Comparison of ENCODE assay signal across 12 cellular contexts in the genomic region with DNA sequence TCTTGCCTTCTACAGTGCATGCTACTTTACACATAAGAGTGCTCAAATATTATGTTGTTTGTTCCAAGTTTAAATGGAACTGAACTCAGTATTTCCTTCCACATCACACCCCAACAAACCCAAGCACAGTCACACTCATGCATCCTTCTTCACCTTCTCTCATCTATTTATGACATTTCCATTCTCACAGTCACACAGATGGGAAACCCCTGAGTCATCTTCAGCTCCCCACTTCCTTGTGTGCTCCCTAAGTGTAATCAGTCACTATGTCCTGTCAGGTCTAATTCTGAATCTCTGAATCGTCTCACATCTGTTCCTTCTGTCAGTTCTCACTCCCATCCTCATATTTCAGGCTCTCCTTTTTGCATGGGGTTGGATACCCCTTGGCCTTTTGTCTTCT.
DNase-seq lines count a peak whose midpoint lies in the region; ATAC-seq and TF ChIP-seq lines count a peak whose summit lies in the region.
"Had no signal": no experiment of that assay in that cellular context is flagged by ENCODE, and none has a peak within 500 bp of the region (broad histone marks: within the 10 kb centered on the region; RNA-seq: fewer than 3 reads in every experiment).

No MANE protein-coding gene starts in this region.

- ATAC-seq in GM18867 (IDR thresholded peaks at IDR 0.05; ENCODE audit: unreplicated experiment) (peak; percentile 94), GM21576 (IDR thresholded peaks at IDR 0.05; ENCODE audit: unreplicated experiment) (peak; percentile 88), HG03135 (IDR thresholded peaks at IDR 0.05; ENCODE audit: unreplicated experiment) (peak; percentile 80)
- ATAC-seq: natural killer cell, Panc1 had no signal

- no peaks in the 10 kb centered on the region for H3K9me3 ChIP-seq in tibial nerve

- DNase-seq in kidney tubule cell (ENCODE audit: low spot score) (peak; percentile 52), tibial nerve (ENCODE audit: low spot score in 2 of 2) (no peak), HuH-7.5 (ENCODE audit: low spot score) (no peak)
- no peak for DNase-seq in stimulated activated CD4-positive, alpha-beta T cell treated with anti-CD3 and anti-CD28 coated beads, Interleukin-4, amount 100 ng/mL, for 1 hour
- DNase-seq: activated CD4-positive, CD25-positive, alpha-beta regulatory T cell; DMS79 treated with DMSO at 0.1 percent for 48 hours; natural killer cell; NCI-H146 had no signal

- TF ChIP-seq POLR2A in tibial nerve (IDR thresholded peaks at IDR 0.05): no peak

- no peak for TF ChIP-seq CTCF in tibial nerve (IDR thresholded peaks at IDR 0.05)

- H3K27ac ChIP-seq in tibial nerve: no peak overlapping the region

- H3K4me1 ChIP-seq in tibial nerve: no peaks in the 10 kb centered on the region

- no peaks in the 10 kb centered on the region for H3K36me3 ChIP-seq in tibial nerve

- no peak for TF ChIP-seq EP300 in tibial nerve (IDR thresholded peaks at IDR 0.05)

- 56 to 84% methylated on average over 1 of the region's 1 CpG for WGBS in tibial nerve, 2 donors

- H3K4me3 ChIP-seq in tibial nerve: no peak overlapping the region

- no peaks in the 10 kb centered on the region for H3K27me3 ChIP-seq in tibial nerve
